In the genomic region with DNA sequence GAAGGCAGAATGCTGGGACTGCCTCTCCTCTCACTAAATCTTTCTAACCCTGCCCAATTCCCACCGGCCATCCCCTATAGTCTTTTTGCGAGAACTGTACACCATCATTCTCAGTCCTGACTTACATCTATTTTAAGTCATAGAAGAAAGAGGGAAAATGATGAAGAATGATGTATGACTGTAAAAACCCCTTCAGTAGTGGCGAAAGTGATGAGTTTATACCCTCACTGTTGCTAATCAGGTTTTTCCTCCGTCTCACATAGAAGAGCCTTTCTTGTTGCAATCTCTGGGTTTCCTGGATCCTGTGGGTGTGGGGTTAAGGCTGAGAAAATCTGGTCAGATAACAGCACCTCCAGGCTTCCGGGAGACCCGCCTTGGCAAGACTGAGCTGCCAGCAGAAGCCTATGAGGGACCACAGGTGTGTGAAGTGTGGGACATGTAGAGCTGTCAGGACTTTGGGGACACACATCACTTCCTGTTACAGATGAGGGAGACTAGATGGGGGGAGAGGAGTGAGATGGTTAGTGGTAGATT, we compare ENCODE assay signal across 15 cellular contexts.
DNase-seq lines count a peak whose midpoint lies in the region; ATAC-seq lines count a peak whose summit lies in the region.
"Had no signal": no experiment of that assay in that cellular context is flagged by ENCODE, and none has a peak within 500 bp of the region (broad histone marks: within the 10 kb centered on the region; RNA-seq: fewer than 3 reads in every experiment).

No MANE protein-coding gene starts in this region.

- no peaks in the 10 kb centered on the region for H3K9me3 Mint-ChIP-seq in activated naive CD4-positive, alpha-beta T cell treated with anti-CD3 and anti-CD28 coated beads, Interleukin-2, amount 50 U/mL, for 72 hours
- no peaks in the 10 kb centered on the region for H3K9me3 Mint-ChIP-seq in stimulated activated effector memory CD8-positive, alpha-beta T cell treated with anti-CD3 and anti-CD28 coated beads, Interleukin-12 subunit alpha, Interleukin-12 subunit beta, amount 100 ng/mL, for 72 hours
- H3K9me3 Mint-ChIP-seq: stimulated activated naive B cell treated with anti-CD40 and anti-IgM and Interleukin-4, amounts not matched to agents 10 μg/mL and 1 μg/mL and 100 μg/mL, for 72 hours had no signal

- H3K4me1 Mint-ChIP-seq in stimulated activated effector memory CD8-positive, alpha-beta T cell treated with anti-CD3 and anti-CD28 coated beads, Interleukin-12 subunit alpha, Interleukin-12 subunit beta, amount 100 ng/mL, for 72 hours, result peaks cover 9% of the 10 kb centered on the region
- H3K4me1 Mint-ChIP-seq: stimulated activated naive B cell treated with anti-CD40 and anti-IgM and Interleukin-4, amounts not matched to agents 10 μg/mL and 1 μg/mL and 100 μg/mL, for 72 hours had no signal

- no peak for DNase-seq in activated naive CD4-positive, alpha-beta T cell treated with anti-CD3 and anti-CD28 coated beads, Interleukin-2, amount 50 U/mL, for 72 hours (ENCODE audit: low spot score in 2 of 2)
- DNase-seq in activated naive CD4-positive, alpha-beta T cell treated with Interleukin-2 at 50 U/mL for 16 hours, result no peak
- DNase-seq in activated gamma-delta T cell treated with anti-CD3 and anti-CD28 coated beads, Interleukin-2, amount 50 U/mL, for 16 hours (ENCODE audit: low read depth), result peak; percentile 2
- peak in 1 of 2 donors; percentile 69 for DNase-seq in stimulated activated effector memory CD8-positive, alpha-beta T cell treated with anti-CD3 and anti-CD28 coated beads, Interleukin-12 subunit alpha, Interleukin-12 subunit beta, amount 100 ng/mL, for 72 hours (ENCODE audit: low spot score in 2 of 2)
- no peak for DNase-seq in COLO668 (lab: John Stamatoyannopoulos, UW; ENCODE audit: unreplicated experiment)
- DNase-seq: amniotic stem cell; IMR-90; NCI-H1436 treated with DMSO at 0.1 percent for 48 hours; NCI-H510A treated with DMSO at 0.1 percent for 48 hours; occipital lobe; stimulated activated naive B cell treated with anti-CD40 and anti-IgM and Interleukin-4, amounts not matched to agents 10 μg/mL and 1 μg/mL and 100 μg/mL, for 72 hours; T-helper 1 cell had no signal

- H3K36me3 Mint-ChIP-seq in activated naive CD4-positive, alpha-beta T cell treated with anti-CD3 and anti-CD28 coated beads, Interleukin-2, amount 50 U/mL, for 72 hours, result peaks cover 0 to 3% of the 10 kb centered on the region in 2 donors
- no peaks in the 10 kb centered on the region for H3K36me3 Mint-ChIP-seq in stimulated activated effector memory CD8-positive, alpha-beta T cell treated with anti-CD3 and anti-CD28 coated beads, Interleukin-12 subunit alpha, Interleukin-12 subunit beta, amount 100 ng/mL, for 72 hours

- ATAC-seq in activated naive CD4-positive, alpha-beta T cell treated with anti-CD3 and anti-CD28 coated beads, Interleukin-2, amount 50 U/mL, for 72 hours, result peak; percentile 46 to 48
- peak; percentile 60 for ATAC-seq in GM21515 (IDR thresholded peaks at IDR 0.05; ENCODE audit: unreplicated experiment)
- ATAC-seq in stimulated activated effector memory CD8-positive, alpha-beta T cell treated with anti-CD3 and anti-CD28 coated beads, Interleukin-12 subunit alpha, Interleukin-12 subunit beta, amount 100 ng/mL, for 72 hours, result peak; percentile 83
- no peak for ATAC-seq in GM21367 (IDR thresholded peaks at IDR 0.05; ENCODE audit: unreplicated experiment)
- ATAC-seq in HG03196 (IDR thresholded peaks at IDR 0.05; ENCODE audit: unreplicated experiment), result no peak
- ATAC-seq: stimulated activated naive B cell treated with anti-CD40 and anti-IgM and Interleukin-4, amounts not matched to agents 10 μg/mL and 1 μg/mL and 100 μg/mL, for 72 hours had no signal

- peak overlapping the region in 1 of 2 donors; percentile 88 for H3K27ac Mint-ChIP-seq in activated naive CD4-positive, alpha-beta T cell treated with anti-CD3 and anti-CD28 coated beads, Interleukin-2, amount 50 U/mL, for 72 hours
- H3K27ac Mint-ChIP-seq in stimulated activated effector memory CD8-positive, alpha-beta T cell treated with anti-CD3 and anti-CD28 coated beads, Interleukin-12 subunit alpha, Interleukin-12 subunit beta, amount 100 ng/mL, for 72 hours, result peak overlapping the region; percentile 70
- H3K27ac Mint-ChIP-seq: stimulated activated naive B cell treated with anti-CD40 and anti-IgM and Interleukin-4, amounts not matched to agents 10 μg/mL and 1 μg/mL and 100 μg/mL, for 72 hours had no signal

- peak overlapping the region; percentile 3 for H3K4me3 Mint-ChIP-seq in stimulated activated effector memory CD8-positive, alpha-beta T cell treated with anti-CD3 and anti-CD28 coated beads, Interleukin-12 subunit alpha, Interleukin-12 subunit beta, amount 100 ng/mL, for 72 hours
- H3K4me3 Mint-ChIP-seq: stimulated activated naive B cell treated with anti-CD40 and anti-IgM and Interleukin-4, amounts not matched to agents 10 μg/mL and 1 μg/mL and 100 μg/mL, for 72 hours had no signal

Comparison
In these comparisons a context has a peak if more than half of its experiments do, and no peak if none do; other contexts are left out.
1. ATAC-seq: peak in activated naive CD4-positive, alpha-beta T cell treated with anti-CD3 and anti-CD28 coated beads, Interleukin-2, amount 50 U/mL, for 72 hours (2 of 2), GM21515 (single experiment) and stimulated activated effector memory CD8-positive, alpha-beta T cell treated with anti-CD3 and anti-CD28 coated beads, Interleukin-12 subunit alpha, Interleukin-12 subunit beta, amount 100 ng/mL, for 72 hours (single experiment); none in GM21367 (single experiment) and HG03196 (single experiment).